Comparison of ENCODE assay signal across 19 cellular contexts in the genomic region with DNA sequence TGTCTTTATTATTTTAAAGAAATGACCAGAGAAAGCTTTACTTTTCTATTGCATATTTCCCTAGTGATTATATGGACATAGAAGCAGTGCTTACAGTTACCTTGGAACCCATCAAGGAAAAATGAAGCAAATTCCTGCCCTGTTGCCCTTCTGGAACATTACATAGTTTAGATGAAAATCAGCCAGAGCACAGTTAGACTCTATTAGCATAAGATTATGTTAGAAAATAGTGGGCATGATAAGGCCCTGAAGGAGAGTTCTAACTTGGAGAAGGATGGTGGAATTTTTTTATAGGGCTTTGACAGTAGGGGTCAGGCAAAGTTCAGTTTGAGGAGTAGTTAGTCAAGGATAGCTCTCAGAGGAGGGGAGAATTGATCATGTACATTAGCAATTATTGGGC.
DNase-seq lines count a peak whose midpoint lies in the region; ATAC-seq and TF ChIP-seq lines count a peak whose summit lies in the region.
"Had no signal": no experiment of that assay in that cellular context is flagged by ENCODE, and none has a peak within 500 bp of the region (broad histone marks: within the 10 kb centered on the region; RNA-seq: fewer than 3 reads in every experiment).

No MANE protein-coding gene starts in this region.

- peaks cover 5 to 16% of the 10 kb centered on the region in 2 experiments; a peak in 3 of 4 replicates for H3K79me1 ChIP-seq in IMR-90 (ENCODE audit: low read depth in 1 of 2, low read length in 2 of 2)

- CTCF ChIA-PET in IMR-90 (lab: Yijun Ruan, JAX) (interaction anchor here (1.9 to 2.1 kb wide), 2 partner anchors 8 to 338 kb away, joined by 5 to 8 read pairs; no protein-coding TSS in a partner anchor), MCF 10A (lab: Yijun Ruan, JAX) (interaction anchor here (0.6 kb wide), 1 partner anchor 237 kb away, joined by 5 read pairs; no protein-coding TSS in a partner anchor)

- no peak overlapping the region for H2BK20ac ChIP-seq in IMR-90 (ENCODE audit: low read depth, low read length)

- no peaks in the 10 kb centered on the region for H3K4me1 Mint-ChIP-seq in MCF 10A (ENCODE audit: insufficient read depth, unreplicated experiment)

- H3K36me3 ChIP-seq in DND-41 (ENCODE audit: insufficient read depth, low read length) (no peaks in the 10 kb centered on the region; the same call in 1 of the 2 replicates), IMR-90 (ENCODE audit: control insufficient read depth, insufficient read depth, low read length) (no peaks in the 10 kb centered on the region)

- no peak overlapping the region for H3K27ac Mint-ChIP-seq in MCF 10A (ENCODE audit: low read depth, unreplicated experiment)
- H3K27ac Mint-ChIP-seq: CD8-positive, alpha-beta T cell had no signal

- no peak overlapping the region for H3K23ac ChIP-seq in IMR-90 (ENCODE audit: low read depth, low read length)

- H2AK5ac ChIP-seq in IMR-90 (ENCODE audit: low read depth, low read length): no peak overlapping the region

- H3K27ac ChIP-seq in DND-41 (ENCODE audit: low read length): no peak overlapping the region
- H3K27ac ChIP-seq in IMR-90 (ENCODE audit: insufficient read depth, low read length): no peak overlapping the region
- H3K27ac ChIP-seq: HL-60 had no signal

- peaks cover 32% of the 10 kb centered on the region for H4K20me1 ChIP-seq in DND-41 (ENCODE audit: insufficient read depth, low read length)
- H4K20me1 ChIP-seq in IMR-90 (ENCODE audit: insufficient read depth, low read length): no peaks in the 10 kb centered on the region

- ATAC-seq in DND-41 (ENCODE audit: insufficient read depth, low read depth) (no peak), IMR-90 (ENCODE audit: low read depth) (peak; percentile 68), GM21723 (IDR thresholded peaks at IDR 0.05; ENCODE audit: unreplicated experiment) (no peak), GM21381 (IDR thresholded peaks at IDR 0.05; ENCODE audit: unreplicated experiment) (no peak)
- ATAC-seq: CD8-positive, alpha-beta T cell; HCT116 had no signal

- H3K4me3 Mint-ChIP-seq in MCF 10A (ENCODE audit: unreplicated experiment): no peak overlapping the region
- H3K4me3 Mint-ChIP-seq: CD8-positive, alpha-beta T cell had no signal

- TF ChIP-seq CTCF in DND-41 (IDR thresholded peaks at IDR 0.05; ENCODE audit: borderline replicate concordance, extremely low read depth, low read length, poor library complexity, severe bottlenecking): peak; percentile 26
- TF ChIP-seq CTCF in IMR-90 (conservative IDR thresholded peaks at IDR 0.05; ENCODE audit: low read depth, low read length): no peak
- TF ChIP-seq CTCF in MCF 10A (IDR thresholded peaks at IDR 0.05; ENCODE audit: unreplicated experiment): no peak

- in situ Hi-C loops in IMR-90 (cut with MboI; ENCODE audit: low sequenced_read_pairs): no loop called here

- dilution Hi-C loops in IMR-90 (cut with HindIII; ENCODE audit: low sequenced_read_pairs, unreplicated experiment): no loop called here

- H2BK5ac ChIP-seq in IMR-90 (ENCODE audit: low read depth, low read length, poor library complexity, severe bottlenecking): no peak overlapping the region

- no peak for DNase-seq in DND-41
- peak; percentile 42 for DNase-seq in IMR-90
- peak; percentile 43 for DNase-seq in astrocyte of the hippocampus (ENCODE audit: low read depth, low spot score)
- DNase-seq in iris pigment epithelial cell (ENCODE audit: low read depth): peak; percentile 18
- no peak for DNase-seq in activated effector memory CD4-positive, alpha-beta T cell treated with anti-CD3 and anti-CD28 coated beads, Interleukin-2, amount 50 U/mL, for 16 hours
- no peak for DNase-seq in MCF 10A (ENCODE audit: unreplicated experiment)
- DNase-seq: ACHN; CD8-positive, alpha-beta T cell; EL; KG1; NCI-H187 treated with DMSO at 0.1 percent for 48 hours; NCI-H2171 treated with DMSO at 0.1 percent for 48 hours; NCI-H510A; NCI-H82; SHP77 had no signal

- no peaks in the 10 kb centered on the region for H3K9me3 Mint-ChIP-seq in MCF 10A (ENCODE audit: unreplicated experiment)
- H3K9me3 Mint-ChIP-seq: CD8-positive, alpha-beta T cell had no signal

- H4K5ac ChIP-seq in IMR-90 (ENCODE audit: low read depth, low read length): no peak overlapping the region

- H3K4me1 ChIP-seq in DND-41 (ENCODE audit: insufficient read depth, low read length) (no peaks in the 10 kb centered on the region), IMR-90 (ENCODE audit: control insufficient read depth, insufficient read depth, low read length) (no peaks in the 10 kb centered on the region; the same call in 1 of the 2 replicates)

- no peak overlapping the region for H4K91ac ChIP-seq in IMR-90 (ENCODE audit: insufficient read depth, low read depth, low read length)

- H3K4me3 ChIP-seq in DND-41 (ENCODE audit: low read depth in 1 of 2, low read length in 2 of 2) (no peak overlapping the region), IMR-90 (ENCODE audit: insufficient read depth, low read depth, low read length) (no peak overlapping the region)

- no peak for TF ChIP-seq POLR2A in IMR-90 (IDR thresholded peaks at IDR 0.05; ENCODE audit: low read depth, low read length)

- H2BK15ac ChIP-seq in IMR-90 (ENCODE audit: low read depth, low read length): no peak overlapping the region

- H3K36me3 Mint-ChIP-seq in MCF 10A (ENCODE audit: insufficient read depth, unreplicated experiment): no peaks in the 10 kb centered on the region

- no peak overlapping the region for H3K9ac ChIP-seq in DND-41 (ENCODE audit: low read depth, low read length)
- H3K9ac ChIP-seq in IMR-90 (ENCODE audit: low read depth, low read length): no peak overlapping the region

- H2AK9ac ChIP-seq in IMR-90 (replicated peaks; ENCODE audit: low read depth, low read length, poor library complexity): no peak overlapping the region

- no peak overlapping the region for H2BK120ac ChIP-seq in IMR-90 (ENCODE audit: low read depth, low read length)

- no peak for TF ChIP-seq RAD21 in IMR-90 (IDR thresholded peaks at IDR 0.05; ENCODE audit: low read length)

- H3K9me3 ChIP-seq in DND-41 (ENCODE audit: insufficient read depth, low read length, severe bottlenecking) (no peaks in the 10 kb centered on the region), IMR-90 (ENCODE audit: control insufficient read depth, insufficient read depth, low read length) (no peaks in the 10 kb centered on the region)

- H2AFZ ChIP-seq in DND-41 (ENCODE audit: low read depth, low read length) (no peak overlapping the region), IMR-90 (replicated peaks; ENCODE audit: low read length, poor library complexity) (no peak overlapping the region)

- peaks cover 94% of the 10 kb centered on the region for H3K79me2 ChIP-seq in DND-41 (ENCODE audit: insufficient read depth, low read length)

- no peak overlapping the region for H4K8ac ChIP-seq in IMR-90 (ENCODE audit: low read depth in 2 of 2, low read length in 2 of 2)

- H3K27me3 ChIP-seq in DND-41 (ENCODE audit: insufficient read depth, low read length, poor library complexity): no peaks in the 10 kb centered on the region
- H3K27me3 ChIP-seq in IMR-90 (ENCODE audit: control insufficient read depth, insufficient read depth, low read length): no peaks in the 10 kb centered on the region

- H3K9me1 ChIP-seq in IMR-90 (ENCODE audit: insufficient read depth, low read length): no peaks in the 10 kb centered on the region

- H3K18ac ChIP-seq in IMR-90 (ENCODE audit: low read depth, low read length): no peak overlapping the region

- no peak overlapping the region for H3K14ac ChIP-seq in IMR-90 (replicated peaks; ENCODE audit: low read depth, low read length)

- intact Hi-C loops in IMR-90 (cut with micrococcal nuclease) (no loop called here), MCF 10A (cut with micrococcal nuclease) (no loop called here)

- no peaks in the 10 kb centered on the region for H3K27me3 Mint-ChIP-seq in MCF 10A (ENCODE audit: insufficient read depth, unreplicated experiment)

- POLR2A ChIA-PET in IMR-90 (lab: Charles Lee; ENCODE audit: unreplicated experiment): no interaction called here
- POLR2A ChIA-PET in MCF 10A (lab: Yijun Ruan, JAX): no interaction called here

- H3K4ac ChIP-seq in IMR-90 (ENCODE audit: low read depth, low read length): no peak overlapping the region

- H3K4me2 ChIP-seq in DND-41 (ENCODE audit: insufficient read depth, low read length) (no peak overlapping the region), IMR-90 (ENCODE audit: low read depth, low read length) (no peak overlapping the region)

- BruUV-seq in IMR-90 (replicated peaks; lab: Mats Ljungman, UMichigan): no TSS peak
- no TSS peak for BruUV-seq in MCF 10A (replicated peaks; lab: Mats Ljungman, UMichigan)

- H3K56ac ChIP-seq in IMR-90 (ENCODE audit: extremely low read depth, insufficient read depth, low read length): no peak overlapping the region

TF ChIP-seq in IMR-90, 13 proteins besides CTCF, POLR2A, EP300 and RAD21 (continues in another document):
- TF ChIP-seq SMC3 (IDR thresholded peaks at IDR 0.05; ENCODE audit: low read depth, low read length) (no peak), MAZ (IDR thresholded peaks at IDR 0.05; ENCODE audit: borderline replicate concordance, low read depth, low read length) (no peak), MXI1 (IDR thresholded peaks at IDR 0.05; ENCODE audit: borderline replicate concordance, low read depth, low read length) (no peak), CEBPB (IDR thresholded peaks at IDR 0.05; ENCODE audit: low read depth, low read length) (no peak), NFE2L2 (IDR thresholded peaks at IDR 0.05; ENCODE audit: low read depth, low read length) (no peak), RCOR1 (IDR thresholded peaks at IDR 0.05; ENCODE audit: insufficient replicate concordance, low read length) (no peak), BHLHE40 (IDR thresholded peaks at IDR 0.05; ENCODE audit: low read depth, low read length) (no peak), FOS (IDR thresholded peaks at IDR 0.05; ENCODE audit: low read depth, low read length) (no peak)
- TF ChIP-seq, protein P1, sequence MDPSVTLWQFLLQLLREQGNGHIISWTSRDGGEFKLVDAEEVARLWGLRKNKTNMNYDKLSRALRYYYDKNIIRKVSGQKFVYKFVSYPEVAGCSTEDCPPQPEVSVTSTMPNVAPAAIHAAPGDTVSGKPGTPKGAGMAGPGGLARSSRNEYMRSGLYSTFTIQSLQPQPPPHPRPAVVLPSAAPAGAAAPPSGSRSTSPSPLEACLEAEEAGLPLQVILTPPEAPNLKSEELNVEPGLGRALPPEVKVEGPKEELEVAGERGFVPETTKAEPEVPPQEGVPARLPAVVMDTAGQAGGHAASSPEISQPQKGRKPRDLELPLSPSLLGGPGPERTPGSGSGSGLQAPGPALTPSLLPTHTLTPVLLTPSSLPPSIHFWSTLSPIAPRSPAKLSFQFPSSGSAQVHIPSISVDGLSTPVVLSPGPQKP (IDR thresholded peaks at IDR 0.05; ENCODE audit: borderline replicate concordance, low read depth, low read length): no peak
- TF ChIP-seq, protein P2, sequence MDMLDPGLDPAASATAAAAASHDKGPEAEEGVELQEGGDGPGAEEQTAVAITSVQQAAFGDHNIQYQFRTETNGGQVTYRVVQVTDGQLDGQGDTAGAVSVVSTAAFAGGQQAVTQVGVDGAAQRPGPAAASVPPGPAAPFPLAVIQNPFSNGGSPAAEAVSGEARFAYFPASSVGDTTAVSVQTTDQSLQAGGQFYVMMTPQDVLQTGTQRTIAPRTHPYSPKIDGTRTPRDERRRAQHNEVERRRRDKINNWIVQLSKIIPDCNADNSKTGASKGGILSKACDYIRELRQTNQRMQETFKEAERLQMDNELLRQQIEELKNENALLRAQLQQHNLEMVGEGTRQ (IDR thresholded peaks at IDR 0.05; ENCODE audit: low read depth, low read length): no peak

Comparison
In these comparisons a context has a peak if more than half of its experiments do, and no peak if none do; other contexts are left out.
1. DNase-seq: peak in IMR-90 (single experiment), astrocyte of the hippocampus (single experiment) and iris pigment epithelial cell (single experiment); none in DND-41 (single experiment), activated effector memory CD4-positive, alpha-beta T cell treated with anti-CD3 and anti-CD28 coated beads, Interleukin-2, amount 50 U/mL, for 16 hours (single experiment) and MCF 10A (single experiment).